1 cellular context compared by ENCODE assay signal in the genomic region with DNA sequence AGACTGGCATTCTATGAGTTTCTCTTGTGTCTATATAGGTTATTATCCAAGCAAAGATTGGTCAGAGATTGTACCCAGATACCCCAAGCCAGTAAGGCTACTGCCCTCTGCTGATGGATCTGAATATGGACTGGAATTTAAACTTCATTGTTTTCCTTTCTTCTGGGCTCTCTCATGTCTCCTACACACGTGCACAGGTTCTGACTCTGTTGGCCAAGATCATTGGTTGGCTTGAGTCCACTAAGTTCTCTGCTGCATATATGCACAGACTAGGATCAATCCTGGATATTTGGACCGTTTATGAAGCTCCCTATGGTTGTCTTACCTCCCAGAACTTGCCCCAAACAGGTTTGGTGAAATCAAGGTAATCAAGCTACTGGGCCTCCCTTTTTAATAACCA.
TF ChIP-seq lines count a peak whose summit lies in the region.

No MANE protein-coding gene starts in this region.

TF ChIP-seq in HepG2, 621 proteins besides CTCF, POLR2A, EP300 and RAD21 (continued from another document and continues in another):
- TF ChIP-seq, protein P1, sequence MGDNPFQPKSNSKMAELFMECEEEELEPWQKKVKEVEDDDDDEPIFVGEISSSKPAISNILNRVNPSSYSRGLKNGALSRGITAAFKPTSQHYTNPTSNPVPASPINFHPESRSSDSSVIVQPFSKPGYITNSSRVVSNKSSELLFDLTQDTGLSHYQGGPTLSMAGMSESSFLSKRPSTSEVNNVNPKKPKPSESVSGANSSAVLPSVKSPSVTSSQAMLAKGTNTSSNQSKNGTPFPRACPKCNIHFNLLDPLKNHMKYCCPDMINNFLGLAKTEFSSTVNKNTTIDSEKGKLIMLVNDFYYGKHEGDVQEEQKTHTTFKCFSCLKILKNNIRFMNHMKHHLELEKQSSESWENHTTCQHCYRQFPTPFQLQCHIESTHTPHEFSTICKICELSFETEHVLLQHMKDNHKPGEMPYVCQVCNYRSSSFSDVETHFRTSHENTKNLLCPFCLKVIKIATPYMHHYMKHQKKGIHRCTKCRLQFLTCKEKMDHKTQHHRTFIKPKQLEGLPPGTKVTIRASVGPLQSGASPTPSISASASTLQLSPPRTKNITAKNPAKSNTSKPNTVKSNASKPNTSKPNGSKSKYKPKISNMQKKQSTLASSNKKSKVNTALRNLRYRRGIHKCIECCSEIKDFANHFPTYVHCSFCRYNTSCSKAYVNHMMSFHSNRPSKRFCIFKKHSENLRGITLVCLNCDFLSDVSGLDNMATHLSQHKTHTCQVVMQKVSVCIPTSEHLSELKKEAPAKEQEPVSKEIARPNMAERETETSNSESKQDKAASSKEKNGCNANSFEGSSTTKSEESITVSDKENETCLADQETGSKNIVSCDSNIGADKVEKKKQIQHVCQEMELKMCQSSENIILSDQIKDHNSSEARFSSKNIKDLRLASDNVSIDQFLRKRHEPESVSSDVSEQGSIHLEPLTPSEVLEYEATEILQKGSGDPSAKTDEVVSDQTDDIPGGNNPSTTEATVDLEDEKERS (CRISPR knock-in tag; IDR thresholded peaks at IDR 0.05), result no peak
- TF ChIP-seq TGIF2 (CRISPR knock-in tag; IDR thresholded peaks at IDR 0.05), result no peak
- no peak for TF ChIP-seq SALL1 (CRISPR knock-in tag; IDR thresholded peaks at IDR 0.05)
- no peak for TF ChIP-seq SOX6 (IDR thresholded peaks at IDR 0.05)
- TF ChIP-seq SOX6 (CRISPR knock-in tag; IDR thresholded peaks at IDR 0.05), result 0 out of 2 replicates have a peak, but pooled peaks have one; percentile 15
- no peak for TF ChIP-seq LRRFIP1 (CRISPR knock-in tag; conservative IDR thresholded peaks at IDR 0.05)
- no peak for TF ChIP-seq ZFY (CRISPR knock-in tag; IDR thresholded peaks at IDR 0.05)
- no peak for TF ChIP-seq ZNF333 (CRISPR knock-in tag; IDR thresholded peaks at IDR 0.05; ENCODE audit: borderline replicate concordance)
- TF ChIP-seq ZNF788 (CRISPR knock-in tag; IDR thresholded peaks at IDR 0.05; ENCODE audit: borderline replicate concordance), result no peak
- TF ChIP-seq ZNF264 (CRISPR knock-in tag; IDR thresholded peaks at IDR 0.05), result no peak
- TF ChIP-seq, protein P2, sequence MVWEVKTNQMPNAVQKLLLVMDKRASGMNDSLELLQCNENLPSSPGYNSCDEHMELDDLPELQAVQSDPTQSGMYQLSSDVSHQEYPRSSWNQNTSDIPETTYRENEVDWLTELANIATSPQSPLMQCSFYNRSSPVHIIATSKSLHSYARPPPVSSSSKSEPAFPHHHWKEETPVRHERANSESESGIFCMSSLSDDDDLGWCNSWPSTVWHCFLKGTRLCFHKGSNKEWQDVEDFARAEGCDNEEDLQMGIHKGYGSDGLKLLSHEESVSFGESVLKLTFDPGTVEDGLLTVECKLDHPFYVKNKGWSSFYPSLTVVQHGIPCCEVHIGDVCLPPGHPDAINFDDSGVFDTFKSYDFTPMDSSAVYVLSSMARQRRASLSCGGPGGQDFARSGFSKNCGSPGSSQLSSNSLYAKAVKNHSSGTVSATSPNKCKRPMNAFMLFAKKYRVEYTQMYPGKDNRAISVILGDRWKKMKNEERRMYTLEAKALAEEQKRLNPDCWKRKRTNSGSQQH (CRISPR knock-in tag; IDR thresholded peaks at IDR 0.05; ENCODE audit: low read depth), result no peak
- TF ChIP-seq ZNF367 (CRISPR knock-in tag; IDR thresholded peaks at IDR 0.05; ENCODE audit: borderline replicate concordance), result no peak
- TF ChIP-seq NR1H2 (CRISPR knock-in tag; IDR thresholded peaks at IDR 0.05; ENCODE audit: borderline replicate concordance, low read depth), result no peak
- no peak for TF ChIP-seq RERE (CRISPR knock-in tag; IDR thresholded peaks at IDR 0.05; ENCODE audit: low read depth)
- no peak for TF ChIP-seq SMYD3 (CRISPR knock-in tag; IDR thresholded peaks at IDR 0.05)
- TF ChIP-seq MXI1 (IDR thresholded peaks at IDR 0.05; ENCODE audit: borderline replicate concordance, low read depth, low read length), result no peak
- TF ChIP-seq ZNF468 (CRISPR knock-in tag; IDR thresholded peaks at IDR 0.05), result no peak
- TF ChIP-seq ZNF720 (CRISPR knock-in tag; IDR thresholded peaks at IDR 0.05), result no peak
- no peak for TF ChIP-seq ZNF496 (CRISPR knock-in tag; IDR thresholded peaks at IDR 0.05; ENCODE audit: insufficient replicate concordance)
- TF ChIP-seq ZNF775 (CRISPR knock-in tag; IDR thresholded peaks at IDR 0.05; ENCODE audit: borderline replicate concordance), result no peak
- no peak for TF ChIP-seq ZNF766 (CRISPR knock-in tag; IDR thresholded peaks at IDR 0.05; ENCODE audit: borderline replicate concordance)
- TF ChIP-seq, protein P3, sequence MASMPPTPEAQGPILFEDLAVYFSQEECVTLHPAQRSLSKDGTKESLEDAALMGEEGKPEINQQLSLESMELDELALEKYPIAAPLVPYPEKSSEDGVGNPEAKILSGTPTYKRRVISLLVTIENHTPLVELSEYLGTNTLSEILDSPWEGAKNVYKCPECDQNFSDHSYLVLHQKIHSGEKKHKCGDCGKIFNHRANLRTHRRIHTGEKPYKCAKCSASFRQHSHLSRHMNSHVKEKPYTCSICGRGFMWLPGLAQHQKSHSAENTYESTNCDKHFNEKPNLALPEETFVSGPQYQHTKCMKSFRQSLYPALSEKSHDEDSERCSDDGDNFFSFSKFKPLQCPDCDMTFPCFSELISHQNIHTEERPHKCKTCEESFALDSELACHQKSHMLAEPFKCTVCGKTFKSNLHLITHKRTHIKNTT (CRISPR knock-in tag; IDR thresholded peaks at IDR 0.05), result no peak
- no peak for TF ChIP-seq CCDC6 (CRISPR knock-in tag; IDR thresholded peaks at IDR 0.05)
- no peak for TF ChIP-seq ZNF230 (CRISPR knock-in tag; IDR thresholded peaks at IDR 0.05)
- 0 out of 2 replicates have a peak, but pooled peaks have one; percentile 18 for TF ChIP-seq HNF1B (CRISPR knock-in tag; IDR thresholded peaks at IDR 0.05)
- TF ChIP-seq BRCA1 (CRISPR knock-in tag; IDR thresholded peaks at IDR 0.05), result no peak
- no peak for TF ChIP-seq ZNF460 (CRISPR knock-in tag; IDR thresholded peaks at IDR 0.05; ENCODE audit: borderline replicate concordance)
- TF ChIP-seq, protein P4, sequence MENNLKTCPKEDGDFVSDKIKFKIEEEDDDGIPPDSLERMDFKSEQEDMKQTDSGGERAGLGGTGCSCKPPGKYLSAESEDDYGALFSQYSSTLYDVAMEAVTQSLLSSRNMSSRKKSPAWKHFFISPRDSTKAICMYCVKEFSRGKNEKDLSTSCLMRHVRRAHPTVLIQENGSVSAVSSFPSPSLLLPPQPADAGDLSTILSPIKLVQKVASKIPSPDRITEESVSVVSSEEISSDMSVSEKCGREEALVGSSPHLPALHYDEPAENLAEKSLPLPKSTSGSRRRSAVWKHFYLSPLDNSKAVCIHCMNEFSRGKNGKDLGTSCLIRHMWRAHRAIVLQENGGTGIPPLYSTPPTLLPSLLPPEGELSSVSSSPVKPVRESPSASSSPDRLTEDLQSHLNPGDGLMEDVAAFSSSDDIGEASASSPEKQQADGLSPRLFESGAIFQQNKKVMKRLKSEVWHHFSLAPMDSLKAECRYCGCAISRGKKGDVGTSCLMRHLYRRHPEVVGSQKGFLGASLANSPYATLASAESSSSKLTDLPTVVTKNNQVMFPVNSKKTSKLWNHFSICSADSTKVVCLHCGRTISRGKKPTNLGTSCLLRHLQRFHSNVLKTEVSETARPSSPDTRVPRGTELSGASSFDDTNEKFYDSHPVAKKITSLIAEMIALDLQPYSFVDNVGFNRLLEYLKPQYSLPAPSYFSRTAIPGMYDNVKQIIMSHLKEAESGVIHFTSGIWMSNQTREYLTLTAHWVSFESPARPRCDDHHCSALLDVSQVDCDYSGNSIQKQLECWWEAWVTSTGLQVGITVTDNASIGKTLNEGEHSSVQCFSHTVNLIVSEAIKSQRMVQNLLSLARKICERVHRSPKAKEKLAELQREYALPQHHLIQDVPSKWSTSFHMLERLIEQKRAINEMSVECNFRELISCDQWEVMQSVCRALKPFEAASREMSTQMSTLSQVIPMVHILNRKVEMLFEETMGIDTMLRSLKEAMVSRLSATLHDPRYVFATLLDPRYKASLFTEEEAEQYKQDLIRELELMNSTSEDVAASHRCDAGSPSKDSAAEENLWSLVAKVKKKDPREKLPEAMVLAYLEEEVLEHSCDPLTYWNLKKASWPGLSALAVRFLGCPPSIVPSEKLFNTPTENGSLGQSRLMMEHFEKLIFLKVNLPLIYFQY (CRISPR knock-in tag; IDR thresholded peaks at IDR 0.05; ENCODE audit: borderline replicate concordance), result no peak
- TF ChIP-seq IRF2 (CRISPR knock-in tag; IDR thresholded peaks at IDR 0.05), result no peak
- no peak for TF ChIP-seq ZNF552 (CRISPR knock-in tag; IDR thresholded peaks at IDR 0.05; ENCODE audit: borderline replicate concordance)
- no peak for TF ChIP-seq ZNF572 (CRISPR knock-in tag; IDR thresholded peaks at IDR 0.05)
- no peak for TF ChIP-seq NFATC3 (CRISPR knock-in tag; IDR thresholded peaks at IDR 0.05)
- TF ChIP-seq KDM4B (CRISPR knock-in tag; IDR thresholded peaks at IDR 0.05), result no peak
- TF ChIP-seq JUND (CRISPR knock-in tag; IDR thresholded peaks at IDR 0.05), result no peak
- TF ChIP-seq ZNF34 (CRISPR knock-in tag; IDR thresholded peaks at IDR 0.05; ENCODE audit: borderline replicate concordance), result no peak
- TF ChIP-seq RXRA (CRISPR knock-in tag; IDR thresholded peaks at IDR 0.05), result no peak
- TF ChIP-seq FOXA3 (CRISPR knock-in tag; IDR thresholded peaks at IDR 0.05), result no peak
- no peak for TF ChIP-seq DNMT3B (CRISPR knock-in tag; conservative IDR thresholded peaks at IDR 0.05)
- no peak for TF ChIP-seq RFXAP (CRISPR knock-in tag; IDR thresholded peaks at IDR 0.05; ENCODE audit: borderline replicate concordance)
- TF ChIP-seq ETV5 (CRISPR knock-in tag; IDR thresholded peaks at IDR 0.05; ENCODE audit: borderline replicate concordance), result no peak
- peak; percentile 49; the same call in 1 of the 2 replicates for TF ChIP-seq MXD4 (CRISPR knock-in tag; IDR thresholded peaks at IDR 0.05)
- TF ChIP-seq MXD3 (CRISPR knock-in tag; IDR thresholded peaks at IDR 0.05), result no peak
